ENCODE assay signal across 8 cellular contexts in the genomic region with DNA sequence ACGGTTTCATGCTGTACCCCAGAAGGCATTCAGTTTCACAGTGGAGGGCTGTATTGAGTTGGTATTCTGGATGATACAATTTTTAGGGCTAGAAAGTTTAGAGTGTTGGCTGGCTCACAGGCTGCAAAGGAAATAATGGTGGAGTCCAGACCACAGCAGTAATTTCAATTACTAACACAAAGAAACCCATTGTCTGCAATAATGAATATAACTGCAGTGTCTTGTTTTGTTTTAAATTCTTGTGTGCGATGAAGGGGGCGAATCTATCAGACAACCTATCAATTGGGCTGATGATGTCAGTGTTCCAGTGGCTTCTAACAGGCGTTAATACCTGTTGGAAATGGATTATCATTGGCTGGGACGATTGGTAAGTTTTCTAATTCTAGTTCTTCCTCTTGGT. TPM values are rescaled to one million over a fixed set of nuclear protein-coding genes. Genes with fewer than 3 reads are reported as not detected.
A peak's percentile ranks its signal among the peaks of the same experiment; 100 is the strongest.
DNase-seq lines count a peak whose midpoint lies in the region; ATAC-seq, FAIRE-seq and TF ChIP-seq lines count a peak whose summit lies in the region.

No MANE protein-coding gene starts in this region.

- H3K4me1 Mint-ChIP-seq in activated naive CD4-positive, alpha-beta T cell treated with anti-CD3 and anti-CD28 coated beads, Interleukin-2, amount 50 U/mL, for 24 hours = peaks cover 62% of the 10 kb centered on the region
- H3K4me1 Mint-ChIP-seq in type B pancreatic cell (ENCODE audit: unreplicated experiment) = peaks cover 36% of the 10 kb centered on the region

- ATAC-seq in GM12878 = no peak

- peak overlapping the region; percentile 90 for H3K27ac Mint-ChIP-seq in activated naive CD4-positive, alpha-beta T cell treated with anti-CD3 and anti-CD28 coated beads, Interleukin-2, amount 50 U/mL, for 24 hours
- H3K27ac Mint-ChIP-seq in type B pancreatic cell = peak overlapping the region; percentile 88

- peak overlapping the region; percentile 91 for H3K4me3 Mint-ChIP-seq in activated naive CD4-positive, alpha-beta T cell treated with anti-CD3 and anti-CD28 coated beads, Interleukin-2, amount 50 U/mL, for 24 hours
- H3K4me3 Mint-ChIP-seq in type B pancreatic cell = peak overlapping the region; percentile 89

- H3K27ac ChIP-seq in GM12878 (ENCODE audit: control insufficient read depth, insufficient read depth) = no peak overlapping the region

- H3K4me3 ChIP-seq in GM12878 = peak overlapping the region; percentile 81

- no peaks in the 10 kb centered on the region for H3K9me3 ChIP-seq in GM12878 (replicated peaks; ENCODE audit: control insufficient read depth, insufficient read depth, low read length)

- no peak for TF ChIP-seq CTCF in GM12878 (IDR thresholded peaks at IDR 0.05 in 2 of 3, conservative IDR thresholded peaks at IDR 0.05 in 1 of 3; ENCODE audit: control insufficient read depth in 2 of 3, extremely low read depth in 1 of 3, insufficient read depth in 1 of 3, low read depth in 3 of 3, low read length in 3 of 3)
- no peak for TF ChIP-seq CTCF in type B pancreatic cell (conservative IDR thresholded peaks at IDR 0.05)

- peaks cover 2% of the 10 kb centered on the region for H3K36me3 Mint-ChIP-seq in activated naive CD4-positive, alpha-beta T cell treated with anti-CD3 and anti-CD28 coated beads, Interleukin-2, amount 50 U/mL, for 24 hours
- peaks cover 16% of the 10 kb centered on the region for H3K36me3 Mint-ChIP-seq in type B pancreatic cell

- TF ChIP-seq RAD21 in GM12878 (IDR thresholded peaks at IDR 0.05; ENCODE audit: insufficient read depth, low read depth, low read length) = no peak

- CTCF ChIA-PET in GM12878 (lab: Yijun Ruan, JAX) = interaction anchor here (1.0 kb wide), 1 partner anchor 55 kb away, joined by 3 read pairs; no protein-coding TSS in a partner anchor

- WGBS in GM12878 (ENCODE audit: insufficient coverage, insufficient replicate concordance, low lambda C conversion rate, missing lambda C conversion rate) = 78% methylated on average over 5 of the region's 5 CpGs

- no peaks in the 10 kb centered on the region for H3K27me3 ChIP-seq in GM12878 (replicated peaks in 1 of 2; ENCODE audit: control insufficient read depth in 2 of 2, insufficient read depth in 2 of 2, low read length in 1 of 2)

- POLR2A ChIA-PET in GM12878 (lab: Charles Lee) = interaction anchor here (0.6 to 1.3 kb wide), 2 partner anchors 60 to 494 kb away, joined by 3 read pairs; partner anchors contain the start of gene PRR15L

- H3K9me3 Mint-ChIP-seq in activated naive CD4-positive, alpha-beta T cell treated with anti-CD3 and anti-CD28 coated beads, Interleukin-2, amount 50 U/mL, for 24 hours = no peaks in the 10 kb centered on the region
- H3K9me3 Mint-ChIP-seq in type B pancreatic cell = no peaks in the 10 kb centered on the region

- FAIRE-seq in GM12878 (lab: Jason Lieb, UNC) = no peak

- no peak for TF ChIP-seq POLR2A in GM12878 (IDR thresholded peaks at IDR 0.05; ENCODE audit: low read depth, low read length)

- TSS peak; percentile 62 for BruUV-seq in GM12878 (replicated peaks; lab: Mats Ljungman, UMichigan)

- in situ Hi-C loops in GM12878 (cut with MboI) = no loop called here

- SMC1A ChIA-PET in GM12878 (lab: Charles Lee; ENCODE audit: uncharacterized antibody, unreplicated experiment) = interaction anchor here (3.2 kb wide), 1 partner anchor 44 kb away, joined by 10 read pairs; the partner anchor contains the start of gene PNPO

- DNase-seq in activated naive CD4-positive, alpha-beta T cell (lab: John Stamatoyannopoulos, UW) = no peak
- DNase-seq in GM12878 (ENCODE audit: low read depth, low spot score) (no peak), medulla oblongata (ENCODE audit: extremely low spot score) (peak; percentile 34), type B pancreatic cell (ENCODE audit: extremely low spot score, unreplicated experiment) (no peak), SIG-M5 (lab: John Stamatoyannopoulos, UW) (no peak)
- DNase-seq in effector CD4-positive, alpha-beta T cell = no peak
- no peak for DNase-seq in stimulated activated CD4-positive, alpha-beta T cell treated with anti-CD3 and anti-CD28 coated beads, Interleukin-1b, Interleukin-23, amount 100 ng/mL, for 48 hours

- H3K4me2 ChIP-seq in GM12878 (ENCODE audit: control insufficient read depth, insufficient read depth) = peak overlapping the region; percentile 53

- H3K9ac ChIP-seq in GM12878 (ENCODE audit: control insufficient read depth, insufficient read depth, low read length) = peak overlapping the region; percentile 97

- intact Hi-C loops in GM12878 (cut with micrococcal nuclease; ENCODE audit: unreplicated experiment) = no loop called here

- RAD21 ChIA-PET in GM12878 (lab: Charles Lee; ENCODE audit: unreplicated experiment) = no interaction called here

- H3K27me3 Mint-ChIP-seq in activated naive CD4-positive, alpha-beta T cell treated with anti-CD3 and anti-CD28 coated beads, Interleukin-2, amount 50 U/mL, for 24 hours = no peaks in the 10 kb centered on the region
- H3K27me3 Mint-ChIP-seq in type B pancreatic cell = no peaks in the 10 kb centered on the region

- H2AFZ ChIP-seq in GM12878 (ENCODE audit: control insufficient read depth, low read depth, low read length) = no peak overlapping the region

- H4K20me1 ChIP-seq in GM12878 (ENCODE audit: control insufficient read depth, insufficient read depth) = no peaks in the 10 kb centered on the region

- no peak for TF ChIP-seq EP300 in GM12878 (IDR thresholded peaks at IDR 0.05; ENCODE audit: borderline replicate concordance in 1 of 2, control insufficient read depth in 1 of 2, low read depth in 2 of 2, low read length in 2 of 2)

- H3K36me3 ChIP-seq in GM12878 (ENCODE audit: control insufficient read depth in 2 of 2, insufficient read depth in 2 of 2, low read length in 1 of 2) = peaks cover 0 to 6% of the 10 kb centered on the region in 2 experiments; a peak in 2 of 4 replicates

- H3K4me1 ChIP-seq in GM12878 (ENCODE audit: control insufficient read depth, insufficient read depth, low read length) = peaks cover 7% of the 10 kb centered on the region; the same call in 1 of the 2 replicates

- H3K79me2 ChIP-seq in GM12878 (ENCODE audit: control insufficient read depth, insufficient read depth, low read length) = peaks cover 21% of the 10 kb centered on the region

RNA-seq across cellular contexts. Expression of gene SP2, which starts 1.5 kb away (rescaled TPM):
- total RNA-seq in GM12878 (2013; cell fraction: nucleolus; rRNA removed) = 5.2 and 5.3 TPM in 2 replicates
- total RNA-seq in GM12878 (2014; rRNA removed) = 1.8 and 2.1 TPM in 2 replicates
- total RNA-seq in GM12878 (2014; rRNA removed; fragmentation: Illumina TruSeq; extraction: Trizol) = 1.6 TPM in 2 replicates
- 16.8 and 17.9 TPM in 2 replicates for total RNA-seq in GM12878 (2021)
- 8.5 TPM for polyA plus RNA-seq in GM12878 (2011; ENCODE audit: low read depth)
- polyA plus RNA-seq in GM12878 (2011; rRNA removed) = 1.1 and 2.3 TPM in 2 replicates
- polyA plus RNA-seq in GM12878 (2011; cell fraction: cytosol; rRNA removed) = 3.1 and 3.5 TPM in 2 replicates
- 5.9 and 11.4 TPM in 2 replicates for polyA plus RNA-seq in GM12878 (2011; cell fraction: nucleus; rRNA removed)
- 12.1 and 20.9 TPM in 2 replicates for polyA plus RNA-seq in GM12878 (2012)
- polyA plus RNA-seq in GM12878 (2014; fragmentation: Illumina TruSeq; extraction: Trizol) = 12.9 and 19.1 TPM in 2 replicates
- polyA plus RNA-seq in GM12878 (2014; fragmentation: Nextera tagmentation; extraction: Ambion mirVana) = 1 to 10 TPM; 1.2 to 1.9 TPM
- polyA plus RNA-seq in GM12878 (2014; rRNA removed) = 7.3 and 10.4 TPM in 2 replicates
- 10 to 100 TPM; 17.6 to 18.0 TPM for polyA plus RNA-seq in GM12878 (2016; fragmentation: Nextera tagmentation; extraction: Ambion mirVana)
- polyA minus RNA-seq in GM12878 (2011; rRNA and poly(A)+ RNA removed) = 2.8 and 3.5 TPM in 2 replicates
- 6.1 and 6.8 TPM in 2 replicates for polyA minus RNA-seq in GM12878 (2011; cell fraction: cytosol; rRNA and poly(A)+ RNA removed)
- polyA minus RNA-seq in GM12878 (2011; cell fraction: nucleus; rRNA and poly(A)+ RNA removed) = 0.85 and 2.0 TPM in 2 replicates
- total RNA-seq in type B pancreatic cell (ENCODE audit: low replicate concordance) = 16.9 and 22.0 TPM in 2 replicates

RNA-seq across cellular contexts. Expression of gene PNPO, which starts 43.8 kb away (rescaled TPM):
- 17.5 and 17.7 TPM in 2 replicates for total RNA-seq in GM12878 (2013; cell fraction: nucleolus; rRNA removed)
- total RNA-seq in GM12878 (2014; rRNA removed) = 43.4 and 45.9 TPM in 2 replicates
- total RNA-seq in GM12878 (2014; rRNA removed; fragmentation: Illumina TruSeq; extraction: Trizol) = 33.6 and 34.5 TPM in 2 replicates
- total RNA-seq in GM12878 (2021) = 47.9 and 52.6 TPM in 2 replicates
- 8.7 TPM for polyA plus RNA-seq in GM12878 (2011; ENCODE audit: low read depth)
- 22.1 and 30.1 TPM in 2 replicates for polyA plus RNA-seq in GM12878 (2011; rRNA removed)
- 33.5 and 36.9 TPM in 2 replicates for polyA plus RNA-seq in GM12878 (2011; cell fraction: cytosol; rRNA removed)
- 10.9 and 14.7 TPM in 2 replicates for polyA plus RNA-seq in GM12878 (2011; cell fraction: nucleus; rRNA removed)
- polyA plus RNA-seq in GM12878 (2012) = 9.9 and 11.5 TPM in 2 replicates
- 40.1 and 41.3 TPM in 2 replicates for polyA plus RNA-seq in GM12878 (2014; fragmentation: Illumina TruSeq; extraction: Trizol)
- polyA plus RNA-seq in GM12878 (2014; fragmentation: Nextera tagmentation; extraction: Ambion mirVana) = 10 to 100 TPM; 13.9 to 32.3 TPM
- 32.9 and 34.1 TPM in 2 replicates for polyA plus RNA-seq in GM12878 (2014; rRNA removed)
- polyA plus RNA-seq in GM12878 (2016; fragmentation: Nextera tagmentation; extraction: Ambion mirVana) = 10 to 100 TPM; 40.2 to 42.1 TPM
- polyA minus RNA-seq in GM12878 (2011; rRNA and poly(A)+ RNA removed) = 45.1 and 55.3 TPM in 2 replicates
- 14.4 and 18.4 TPM in 2 replicates for polyA minus RNA-seq in GM12878 (2011; cell fraction: cytosol; rRNA and poly(A)+ RNA removed)
- 8.6 and 18.3 TPM in 2 replicates for polyA minus RNA-seq in GM12878 (2011; cell fraction: nucleus; rRNA and poly(A)+ RNA removed)
- total RNA-seq in type B pancreatic cell (ENCODE audit: low replicate concordance) = 12.8 and 16.3 TPM in 2 replicates

RNA-seq across cellular contexts. Expression of gene SP6, which starts 46.6 kb away (rescaled TPM):
- total RNA-seq in GM12878 (2013; cell fraction: nucleolus; rRNA removed) = 0.21 and 0.34 TPM in 2 replicates
- total RNA-seq in GM12878 (2014; rRNA removed) (not detected in 2 replicates), GM12878 (2014; rRNA removed; fragmentation: Illumina TruSeq; extraction: Trizol) (0.05 TPM in 1 of 2 replicates, not detected in the other), GM12878 (2021) (0.05 TPM in 1 of 2 replicates, not detected in the other), type B pancreatic cell (ENCODE audit: low replicate concordance) (19.3 and 75.1 TPM in 2 replicates)
- not detected for polyA plus RNA-seq in GM12878 (2011; ENCODE audit: low read depth)
- polyA plus RNA-seq in GM12878 (2011; rRNA removed) (0.03 and 0.05 TPM in 2 replicates), GM12878 (2014; fragmentation: Illumina TruSeq; extraction: Trizol) (not detected in 2 replicates), GM12878 (2014; fragmentation: Nextera tagmentation; extraction: Ambion mirVana) (not detected), GM12878 (2014; rRNA removed) (0.06 TPM in 1 of 2 replicates, not detected in the other), GM12878 (2016; fragmentation: Nextera tagmentation; extraction: Ambion mirVana) (under 1 TPM in 1 of 2 experiments, not detected in 1; 0.15 TPM)
- polyA plus RNA-seq in GM12878 (2011; cell fraction: cytosol; rRNA removed) = 0.05 and 0.07 TPM in 2 replicates
- 0.12 TPM in 2 replicates for polyA plus RNA-seq in GM12878 (2011; cell fraction: nucleus; rRNA removed)
- polyA plus RNA-seq in GM12878 (2012) = 0.08 and 0.09 TPM in 2 replicates
- 0.21 TPM in 1 of 2 replicates, not detected in the other for polyA minus RNA-seq in GM12878 (2011; rRNA and poly(A)+ RNA removed)
- polyA minus RNA-seq in GM12878 (2011; cell fraction: cytosol; rRNA and poly(A)+ RNA removed) = not detected in 2 replicates
- polyA minus RNA-seq in GM12878 (2011; cell fraction: nucleus; rRNA and poly(A)+ RNA removed) = 0.12 and 0.19 TPM in 2 replicates

RNA-seq across cellular contexts. Expression of gene SCRN2, which starts 56.5 kb away (rescaled TPM):
- 53.1 and 65.3 TPM in 2 replicates for total RNA-seq in GM12878 (2013; cell fraction: nucleolus; rRNA removed)
- 33.3 and 39.3 TPM in 2 replicates for total RNA-seq in GM12878 (2014; rRNA removed)
- total RNA-seq in GM12878 (2014; rRNA removed; fragmentation: Illumina TruSeq; extraction: Trizol) = 13.5 TPM in 2 replicates
- 28.9 and 30.5 TPM in 2 replicates for total RNA-seq in GM12878 (2021)
- polyA plus RNA-seq in GM12878 (2011; ENCODE audit: low read depth) = 12.7 TPM
- 9.7 and 15.4 TPM in 2 replicates for polyA plus RNA-seq in GM12878 (2011; rRNA removed)
- polyA plus RNA-seq in GM12878 (2011; cell fraction: cytosol; rRNA removed) = 28.5 and 36.7 TPM in 2 replicates
- 140 and 158 TPM in 2 replicates for polyA plus RNA-seq in GM12878 (2011; cell fraction: nucleus; rRNA removed)
- polyA plus RNA-seq in GM12878 (2012) = 28.3 and 28.5 TPM in 2 replicates
- polyA plus RNA-seq in GM12878 (2014; fragmentation: Illumina TruSeq; extraction: Trizol) = 3.0 and 10.8 TPM in 2 replicates
- 1 to 10 TPM in 1 of 2 experiments, under 1 TPM in 1; 0.34 to 1.9 TPM for polyA plus RNA-seq in GM12878 (2014; fragmentation: Nextera tagmentation; extraction: Ambion mirVana)
- polyA plus RNA-seq in GM12878 (2014; rRNA removed) = 32.7 and 33.4 TPM in 2 replicates
- polyA plus RNA-seq in GM12878 (2016; fragmentation: Nextera tagmentation; extraction: Ambion mirVana) = 10 to 100 TPM; 24.8 to 29.9 TPM
- polyA minus RNA-seq in GM12878 (2011; rRNA and poly(A)+ RNA removed) = 9.4 and 24.8 TPM in 2 replicates
- polyA minus RNA-seq in GM12878 (2011; cell fraction: cytosol; rRNA and poly(A)+ RNA removed) = 8.5 and 8.6 TPM in 2 replicates
- polyA minus RNA-seq in GM12878 (2011; cell fraction: nucleus; rRNA and poly(A)+ RNA removed) = 31.2 and 38.5 TPM in 2 replicates
- total RNA-seq in type B pancreatic cell (ENCODE audit: low replicate concordance) = 34.9 and 45.2 TPM in 2 replicates

Comparison
In these comparisons a context has a peak if more than half of its experiments do, and no peak if none do; other contexts are left out.
1. RNA of gene SP6, which starts 46.6 kb away (total RNA-seq): 19.3 to 75.1 TPM in type B pancreatic cell; 0.05 to 0.34 TPM in GM12878; every median in the first group is over 10 times any median in the second.